ENCODE assay signal across 2 cellular contexts in the genomic region with DNA sequence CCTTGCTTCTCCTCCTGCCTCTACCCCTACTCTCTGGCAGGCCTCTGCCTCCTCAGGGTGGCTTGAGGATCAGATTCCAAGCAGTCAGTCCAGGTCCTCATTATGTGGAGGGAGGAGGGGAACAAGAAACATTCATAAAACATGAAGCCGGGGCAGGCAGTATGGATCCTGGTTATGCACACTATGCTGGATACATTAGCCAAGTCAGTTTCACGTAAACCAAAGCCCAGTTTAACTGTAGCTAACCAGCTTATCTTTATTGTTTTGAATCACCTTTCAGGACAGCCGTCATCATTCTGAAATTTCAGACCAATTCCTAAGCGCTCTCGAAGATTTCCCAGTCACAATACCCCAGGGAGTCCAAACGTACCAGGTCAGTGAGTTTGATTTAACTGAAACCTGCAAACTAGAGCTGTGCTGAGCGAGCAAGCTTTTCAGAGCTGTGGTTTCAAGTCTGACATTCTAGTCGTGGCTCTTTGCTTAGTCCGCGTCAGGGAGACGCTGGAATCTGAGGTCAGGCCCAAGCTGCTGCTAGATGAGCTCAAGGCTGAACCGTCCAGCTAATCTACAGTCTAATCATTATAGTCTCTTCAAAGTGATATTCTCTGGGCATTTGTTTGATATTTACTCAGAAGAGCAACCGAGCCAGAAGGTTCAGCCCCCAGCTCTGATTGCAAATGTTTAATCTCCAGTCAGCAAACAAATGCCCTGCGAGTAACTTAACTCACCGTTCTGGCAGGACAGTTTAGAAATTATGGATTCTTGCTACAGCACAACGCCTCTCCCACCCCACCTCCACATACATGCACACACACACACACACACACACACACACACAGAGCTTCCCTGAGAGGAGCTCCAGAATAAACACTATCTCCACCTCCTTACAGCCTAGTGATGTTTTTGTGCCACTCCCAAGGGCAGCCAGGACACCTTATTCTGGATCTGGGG.
TF ChIP-seq lines count a peak whose summit lies in the region.

No MANE protein-coding gene starts in this region.

TF ChIP-seq in A549, 52 proteins besides CTCF, POLR2A, EP300 and RAD21 (continued from another document):
- TF ChIP-seq, protein P1, sequence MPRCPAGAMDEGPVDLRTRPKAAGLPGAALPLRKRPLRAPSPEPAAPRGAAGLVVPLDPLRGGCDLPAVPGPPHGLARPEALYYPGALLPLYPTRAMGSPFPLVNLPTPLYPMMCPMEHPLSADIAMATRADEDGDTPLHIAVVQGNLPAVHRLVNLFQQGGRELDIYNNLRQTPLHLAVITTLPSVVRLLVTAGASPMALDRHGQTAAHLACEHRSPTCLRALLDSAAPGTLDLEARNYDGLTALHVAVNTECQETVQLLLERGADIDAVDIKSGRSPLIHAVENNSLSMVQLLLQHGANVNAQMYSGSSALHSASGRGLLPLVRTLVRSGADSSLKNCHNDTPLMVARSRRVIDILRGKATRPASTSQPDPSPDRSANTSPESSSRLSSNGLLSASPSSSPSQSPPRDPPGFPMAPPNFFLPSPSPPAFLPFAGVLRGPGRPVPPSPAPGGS (IDR thresholded peaks at IDR 0.05), result peak; percentile 56; the same call in 2 of the 3 replicates
- TF ChIP-seq, protein P2, sequence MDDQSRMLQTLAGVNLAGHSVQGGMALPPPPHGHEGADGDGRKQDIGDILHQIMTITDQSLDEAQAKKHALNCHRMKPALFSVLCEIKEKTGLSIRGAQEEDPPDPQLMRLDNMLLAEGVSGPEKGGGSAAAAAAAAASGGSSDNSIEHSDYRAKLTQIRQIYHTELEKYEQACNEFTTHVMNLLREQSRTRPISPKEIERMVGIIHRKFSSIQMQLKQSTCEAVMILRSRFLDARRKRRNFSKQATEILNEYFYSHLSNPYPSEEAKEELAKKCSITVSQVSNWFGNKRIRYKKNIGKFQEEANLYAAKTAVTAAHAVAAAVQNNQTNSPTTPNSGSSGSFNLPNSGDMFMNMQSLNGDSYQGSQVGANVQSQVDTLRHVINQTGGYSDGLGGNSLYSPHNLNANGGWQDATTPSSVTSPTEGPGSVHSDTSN (IDR thresholded peaks at IDR 0.05), result peak; percentile 45; the same call in 1 of the 2 replicates
- no peak for TF ChIP-seq PHF8 (IDR thresholded peaks at IDR 0.05; ENCODE audit: borderline replicate concordance, low read depth)
- TF ChIP-seq, protein P3, sequence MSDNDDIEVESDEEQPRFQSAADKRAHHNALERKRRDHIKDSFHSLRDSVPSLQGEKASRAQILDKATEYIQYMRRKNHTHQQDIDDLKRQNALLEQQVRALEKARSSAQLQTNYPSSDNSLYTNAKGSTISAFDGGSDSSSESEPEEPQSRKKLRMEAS (IDR thresholded peaks at IDR 0.05), result peak; percentile 53
- peak; percentile 28; the same call in 2 of the 3 replicates for TF ChIP-seq SMC3 (IDR thresholded peaks at IDR 0.05)
- TF ChIP-seq JUN (IDR thresholded peaks at IDR 0.05), result peak; percentile 72 to 73
- TF ChIP-seq GATA3 (IDR thresholded peaks at IDR 0.05; ENCODE audit: borderline replicate concordance), result peak; percentile 81
- peak; percentile 47 for TF ChIP-seq MAFK (IDR thresholded peaks at IDR 0.05; ENCODE audit: partially characterized antibody)
- TF ChIP-seq JUNB (IDR thresholded peaks at IDR 0.05), result peak; percentile 57
- TF ChIP-seq NFE2L2 (conservative IDR thresholded peaks at IDR 0.05; ENCODE audit: low read length), result no peak

TF ChIP-seq in GM12878, 131 proteins besides CTCF, POLR2A, EP300 and RAD21 (continued from another document):
- no peak for TF ChIP-seq RAD51 (IDR thresholded peaks at IDR 0.05)
- no peak for TF ChIP-seq EED (IDR thresholded peaks at IDR 0.05; ENCODE audit: low read depth)
- no peak for TF ChIP-seq MEF2A (IDR thresholded peaks at IDR 0.05; ENCODE audit: insufficient read depth, low read depth, low read length)
- TF ChIP-seq, protein P4, sequence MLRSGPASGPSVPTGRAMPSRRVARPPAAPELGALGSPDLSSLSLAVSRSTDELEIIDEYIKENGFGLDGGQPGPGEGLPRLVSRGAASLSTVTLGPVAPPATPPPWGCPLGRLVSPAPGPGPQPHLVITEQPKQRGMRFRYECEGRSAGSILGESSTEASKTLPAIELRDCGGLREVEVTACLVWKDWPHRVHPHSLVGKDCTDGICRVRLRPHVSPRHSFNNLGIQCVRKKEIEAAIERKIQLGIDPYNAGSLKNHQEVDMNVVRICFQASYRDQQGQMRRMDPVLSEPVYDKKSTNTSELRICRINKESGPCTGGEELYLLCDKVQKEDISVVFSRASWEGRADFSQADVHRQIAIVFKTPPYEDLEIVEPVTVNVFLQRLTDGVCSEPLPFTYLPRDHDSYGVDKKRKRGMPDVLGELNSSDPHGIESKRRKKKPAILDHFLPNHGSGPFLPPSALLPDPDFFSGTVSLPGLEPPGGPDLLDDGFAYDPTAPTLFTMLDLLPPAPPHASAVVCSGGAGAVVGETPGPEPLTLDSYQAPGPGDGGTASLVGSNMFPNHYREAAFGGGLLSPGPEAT (IDR thresholded peaks at IDR 0.05; ENCODE audit: low read depth), result no peak
- TF ChIP-seq, protein P5, sequence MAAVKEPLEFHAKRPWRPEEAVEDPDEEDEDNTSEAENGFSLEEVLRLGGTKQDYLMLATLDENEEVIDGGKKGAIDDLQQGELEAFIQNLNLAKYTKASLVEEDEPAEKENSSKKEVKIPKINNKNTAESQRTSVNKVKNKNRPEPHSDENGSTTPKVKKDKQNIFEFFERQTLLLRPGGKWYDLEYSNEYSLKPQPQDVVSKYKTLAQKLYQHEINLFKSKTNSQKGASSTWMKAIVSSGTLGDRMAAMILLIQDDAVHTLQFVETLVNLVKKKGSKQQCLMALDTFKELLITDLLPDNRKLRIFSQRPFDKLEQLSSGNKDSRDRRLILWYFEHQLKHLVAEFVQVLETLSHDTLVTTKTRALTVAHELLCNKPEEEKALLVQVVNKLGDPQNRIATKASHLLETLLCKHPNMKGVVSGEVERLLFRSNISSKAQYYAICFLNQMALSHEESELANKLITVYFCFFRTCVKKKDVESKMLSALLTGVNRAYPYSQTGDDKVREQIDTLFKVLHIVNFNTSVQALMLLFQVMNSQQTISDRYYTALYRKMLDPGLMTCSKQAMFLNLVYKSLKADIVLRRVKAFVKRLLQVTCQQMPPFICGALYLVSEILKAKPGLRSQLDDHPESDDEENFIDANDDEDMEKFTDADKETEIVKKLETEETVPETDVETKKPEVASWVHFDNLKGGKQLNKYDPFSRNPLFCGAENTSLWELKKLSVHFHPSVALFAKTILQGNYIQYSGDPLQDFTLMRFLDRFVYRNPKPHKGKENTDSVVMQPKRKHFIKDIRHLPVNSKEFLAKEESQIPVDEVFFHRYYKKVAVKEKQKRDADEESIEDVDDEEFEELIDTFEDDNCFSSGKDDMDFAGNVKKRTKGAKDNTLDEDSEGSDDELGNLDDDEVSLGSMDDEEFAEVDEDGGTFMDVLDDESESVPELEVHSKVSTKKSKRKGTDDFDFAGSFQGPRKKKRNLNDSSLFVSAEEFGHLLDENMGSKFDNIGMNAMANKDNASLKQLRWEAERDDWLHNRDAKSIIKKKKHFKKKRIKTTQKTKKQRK (IDR thresholded peaks at IDR 0.05; ENCODE audit: low read depth, low read length), result no peak
- TF ChIP-seq, protein P6, sequence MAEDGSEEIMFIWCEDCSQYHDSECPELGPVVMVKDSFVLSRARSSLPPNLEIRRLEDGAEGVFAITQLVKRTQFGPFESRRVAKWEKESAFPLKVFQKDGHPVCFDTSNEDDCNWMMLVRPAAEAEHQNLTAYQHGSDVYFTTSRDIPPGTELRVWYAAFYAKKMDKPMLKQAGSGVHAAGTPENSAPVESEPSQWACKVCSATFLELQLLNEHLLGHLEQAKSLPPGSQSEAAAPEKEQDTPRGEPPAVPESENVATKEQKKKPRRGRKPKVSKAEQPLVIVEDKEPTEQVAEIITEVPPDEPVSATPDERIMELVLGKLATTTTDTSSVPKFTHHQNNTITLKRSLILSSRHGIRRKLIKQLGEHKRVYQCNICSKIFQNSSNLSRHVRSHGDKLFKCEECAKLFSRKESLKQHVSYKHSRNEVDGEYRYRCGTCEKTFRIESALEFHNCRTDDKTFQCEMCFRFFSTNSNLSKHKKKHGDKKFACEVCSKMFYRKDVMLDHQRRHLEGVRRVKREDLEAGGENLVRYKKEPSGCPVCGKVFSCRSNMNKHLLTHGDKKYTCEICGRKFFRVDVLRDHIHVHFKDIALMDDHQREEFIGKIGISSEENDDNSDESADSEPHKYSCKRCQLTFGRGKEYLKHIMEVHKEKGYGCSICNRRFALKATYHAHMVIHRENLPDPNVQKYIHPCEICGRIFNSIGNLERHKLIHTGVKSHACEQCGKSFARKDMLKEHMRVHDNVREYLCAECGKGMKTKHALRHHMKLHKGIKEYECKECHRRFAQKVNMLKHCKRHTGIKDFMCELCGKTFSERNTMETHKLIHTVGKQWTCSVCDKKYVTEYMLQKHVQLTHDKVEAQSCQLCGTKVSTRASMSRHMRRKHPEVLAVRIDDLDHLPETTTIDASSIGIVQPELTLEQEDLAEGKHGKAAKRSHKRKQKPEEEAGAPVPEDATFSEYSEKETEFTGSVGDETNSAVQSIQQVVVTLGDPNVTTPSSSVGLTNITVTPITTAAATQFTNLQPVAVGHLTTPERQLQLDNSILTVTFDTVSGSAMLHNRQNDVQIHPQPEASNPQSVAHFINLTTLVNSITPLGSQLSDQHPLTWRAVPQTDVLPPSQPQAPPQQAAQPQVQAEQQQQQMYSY (CRISPR knock-in tag; IDR thresholded peaks at IDR 0.05), result no peak
- TF ChIP-seq BHLHE40 (IDR thresholded peaks at IDR 0.05; ENCODE audit: borderline replicate concordance in 1 of 2, low read depth in 2 of 2, low read length in 1 of 2), result no peak
- TF ChIP-seq SRF (IDR thresholded peaks at IDR 0.05; ENCODE audit: low read depth in 2 of 2, low read length in 2 of 2), result no peak
- no peak for TF ChIP-seq ZNF24 (IDR thresholded peaks at IDR 0.05)
- TF ChIP-seq EZH2 (IDR thresholded peaks at IDR 0.05; ENCODE audit: borderline replicate concordance, control insufficient read depth, low read depth, low read length), result no peak
- TF ChIP-seq, protein P2 (IDR thresholded peaks at IDR 0.05; ENCODE audit: insufficient replicate concordance, low read depth, low read length), result no peak
